In the genomic region with DNA sequence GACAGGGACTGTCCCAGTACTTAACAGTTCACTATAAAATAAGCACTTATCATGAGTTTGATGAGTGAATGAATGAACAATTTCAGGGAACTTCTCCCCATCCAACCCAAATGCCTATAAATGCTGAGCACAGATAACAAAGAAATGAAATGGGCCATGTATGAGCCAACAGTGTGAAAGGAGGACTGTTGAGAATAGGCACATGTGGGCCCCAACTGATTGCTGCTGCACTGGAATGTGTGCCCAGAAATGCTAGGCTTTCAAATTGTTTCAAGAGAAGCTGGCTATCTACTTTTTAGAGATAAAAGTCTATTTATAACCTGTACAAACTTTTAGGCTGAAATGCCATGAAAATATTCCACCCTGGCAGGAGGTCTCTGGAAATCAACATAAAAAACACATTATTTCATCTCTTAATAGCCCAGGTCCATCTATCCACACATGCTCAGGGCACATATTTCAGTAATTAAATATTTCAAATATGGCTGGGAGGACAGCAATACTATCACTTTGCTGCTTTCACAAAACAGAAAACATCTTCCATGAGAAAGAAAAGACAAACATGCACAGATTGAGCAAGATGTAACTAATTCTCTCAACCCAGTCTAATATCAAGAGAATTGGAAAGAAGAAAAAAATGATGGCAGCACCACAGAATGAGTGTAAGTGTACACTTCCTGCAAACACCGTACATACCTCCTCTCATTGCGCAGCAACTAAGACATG, we compare ENCODE assay signal across 28 cellular contexts. TPM values are rescaled to one million over a fixed set of nuclear protein-coding genes. Genes with fewer than 3 reads are reported as not detected.
DNase-seq lines count a peak whose midpoint lies in the region; ATAC-seq, FAIRE-seq and TF ChIP-seq lines count a peak whose summit lies in the region.
"Had no signal": no experiment of that assay in that cellular context is flagged by ENCODE, and none has a peak within 500 bp of the region (broad histone marks: within the 10 kb centered on the region; RNA-seq: fewer than 3 reads in every experiment).

No MANE protein-coding gene starts in this region.

- H3K27me3 ChIP-seq in K562 (ENCODE audit: control insufficient read depth in 2 of 2, insufficient read depth in 2 of 2, low read length in 2 of 2) = no peaks in the 10 kb centered on the region
- no peaks in the 10 kb centered on the region for H3K27me3 ChIP-seq in upper lobe of right lung
- H3K27me3 ChIP-seq in body of pancreas = no peaks in the 10 kb centered on the region
- H3K27me3 ChIP-seq in H7 (ENCODE audit: control insufficient read depth, insufficient read depth, low read length) = no peaks in the 10 kb centered on the region; the same call in 1 of the 2 replicates
- H3K27me3 ChIP-seq: brain microvascular endothelial cell, esophagus squamous epithelium, upper lobe of left lung had no signal

- H3K4me3 ChIP-seq in K562 (no peak overlapping the region), upper lobe of right lung (no peak overlapping the region), body of pancreas (no peak overlapping the region), H7 (ENCODE audit: insufficient read depth, low read depth, low read length) (no peak overlapping the region)
- H3K4me3 ChIP-seq: coronary artery, esophagus squamous epithelium, lower lobe of right lung, upper lobe of left lung had no signal

- no peaks in the 10 kb centered on the region for H4K20me1 ChIP-seq in K562 (replicated peaks; ENCODE audit: control insufficient read depth, insufficient read depth, low read length)

- H3K9me1 ChIP-seq in K562 (ENCODE audit: control insufficient read depth, insufficient read depth, low read length) = no peaks in the 10 kb centered on the region

- H3K27me3 Mint-ChIP-seq in HFFc6 (ENCODE audit: insufficient read depth) = no peaks in the 10 kb centered on the region
- H3K27me3 Mint-ChIP-seq: CD4-positive, alpha-beta T cell had no signal

- no TSS peak for BruUV-seq in K562 (replicated peaks; lab: Mats Ljungman, UMichigan)

- in situ Hi-C loops in K562 (cut with MboI) = no loop called here

- no peaks in the 10 kb centered on the region for H3K9me3 Mint-ChIP-seq in HFFc6
- H3K9me3 Mint-ChIP-seq: activated naive CD8-positive, alpha-beta T cell treated with anti-CD3 and anti-CD28 coated beads, Interleukin-2, amount 50 U/mL, for 24 hours; activated T-cell treated with anti-CD3 and anti-CD28 coated beads, Interleukin-2, amount 50 U/mL, for 24 hours; CD4-positive, alpha-beta T cell; natural killer cell had no signal

- CTCF ChIA-PET in K562 (lab: Yijun Ruan, JAX; ENCODE audit: low intra/inter-chr PET ratio) = no interaction called here

- H3K4me1 ChIP-seq in K562 (replicated peaks in 1 of 2; ENCODE audit: control insufficient read depth in 2 of 2, insufficient read depth in 2 of 2, low read length in 2 of 2) = peaks cover 7 to 69% of the 10 kb centered on the region in 2 experiments
- H3K4me1 ChIP-seq in upper lobe of right lung = no peaks in the 10 kb centered on the region
- H3K4me1 ChIP-seq in body of pancreas = peaks cover 24% of the 10 kb centered on the region
- H3K4me1 ChIP-seq: esophagus squamous epithelium had no signal

- ATAC-seq in K562 (peak; percentile 36), left cardiac atrium (peak; percentile 10 to 50), upper lobe of right lung (peak; percentile 15), HG02588 (IDR thresholded peaks at IDR 0.05; ENCODE audit: unreplicated experiment) (no peak), body of pancreas (no peak)
- ATAC-seq: activated naive CD8-positive, alpha-beta T cell treated with anti-CD3 and anti-CD28 coated beads, Interleukin-2, amount 50 U/mL, for 24 hours; natural killer cell had no signal

- 0 out of 4 replicates have a peak, but pooled peaks of 1 of the 2 experiments have one; percentile 11 for TF ChIP-seq RAD21 in K562 (CRISPR knock-in tag; conservative IDR thresholded peaks at IDR 0.05 in 1 of 2, IDR thresholded peaks at IDR 0.05 in 1 of 2)

- no peak for DNase-seq in HFFc6
- peak in 1 of 4 experiments; percentile 60 for DNase-seq in K562 (ENCODE audit: extremely low read depth in 1 of 4, low spot score in 3 of 4)
- DNase-seq in left cardiac atrium = no peak
- no peak for DNase-seq in upper lobe of right lung
- DNase-seq in body of pancreas = no peak
- DNase-seq in H7 = no peak
- DNase-seq: activated CD4-positive, alpha-beta T cell treated with anti-CD3 and anti-CD28 coated beads for 48 hours; activated gamma-delta T cell treated with Interleukin-2 at 50 U/mL for 16 hours; activated naive CD8-positive, alpha-beta T cell treated with anti-CD3 and anti-CD28 coated beads, Interleukin-2, amount 50 U/mL, for 24 hours; activated T-cell treated with anti-CD3 and anti-CD28 coated beads, Interleukin-2, amount 50 U/mL, for 24 hours; brain microvascular endothelial cell; CD4-positive, alpha-beta T cell; esophagus squamous epithelium; lower lobe of right lung; natural killer cell; NCI-H1092; NCI-H2029; NCI-H526 treated with DMSO at 0.1 percent for 48 hours; SHP77 treated with DMSO at 0.1 percent for 48 hours; small intestine; SW 1271; T1000; upper lobe of left lung; WERI-Rb-1 had no signal

- TF ChIP-seq POLR2A in K562 (conservative IDR thresholded peaks at IDR 0.05) (no peak), body of pancreas (IDR thresholded peaks at IDR 0.05) (no peak)

- no peaks in the 10 kb centered on the region; the same call in 2 of the 3 replicates for H3K79me2 ChIP-seq in K562 (ENCODE audit: control insufficient read depth, insufficient read depth, low read length)

- H3K36me3 Mint-ChIP-seq in HFFc6 (ENCODE audit: low read depth) = no peaks in the 10 kb centered on the region
- H3K36me3 Mint-ChIP-seq: natural killer cell had no signal

- H3K4me3 Mint-ChIP-seq in HFFc6 = peak overlapping the region; percentile 21; the same call in 1 of the 2 replicates
- H3K4me3 Mint-ChIP-seq: activated naive CD8-positive, alpha-beta T cell treated with anti-CD3 and anti-CD28 coated beads, Interleukin-2, amount 50 U/mL, for 24 hours; activated T-cell treated with anti-CD3 and anti-CD28 coated beads, Interleukin-2, amount 50 U/mL, for 24 hours; CD4-positive, alpha-beta T cell; natural killer cell had no signal

- H3K9ac ChIP-seq in K562 (ENCODE audit: insufficient read depth in 1 of 2, low read depth in 2 of 2, low read length in 2 of 2) = peak overlapping the region in 1 of 2 experiments; percentile 26; a peak in 2 of 4 replicates

- TF ChIP-seq CTCF in HFFc6 (IDR thresholded peaks at IDR 0.05) (no peak), K562 (IDR thresholded peaks at IDR 0.05 in 2 of 3, conservative IDR thresholded peaks at IDR 0.05 in 1 of 3; ENCODE audit: insufficient read depth in 2 of 3, low read depth in 1 of 3, low read length in 3 of 3) (no peak), upper lobe of right lung (IDR thresholded peaks at IDR 0.05) (no peak), body of pancreas (IDR thresholded peaks at IDR 0.05) (no peak)

- H3K4me2 ChIP-seq in K562 (ENCODE audit: insufficient read depth, low read length) = peak overlapping the region; percentile 48; the same call in 1 of the 2 replicates

- H3K27ac ChIP-seq in K562 (ENCODE audit: extremely low read depth, low read depth, low read length) = peak overlapping the region; percentile 52
- no peak overlapping the region for H3K27ac ChIP-seq in upper lobe of right lung
- H3K27ac ChIP-seq in body of pancreas = no peak overlapping the region
- H3K27ac ChIP-seq: brain microvascular endothelial cell, esophagus squamous epithelium, lower lobe of right lung, upper lobe of left lung, WERI-Rb-1 had no signal

- peak; percentile 78 for TF ChIP-seq EP300 in K562 (IDR thresholded peaks at IDR 0.05; ENCODE audit: low read length)

- WGBS in K562 (ENCODE audit: insufficient coverage, low coverage, missing lambda C conversion rate) = 79% methylated on average over 2 of the region's 2 CpGs
- 88 to 97% methylated on average over 2 of the region's 2 CpGs for WGBS in body of pancreas, 2 donors

- H2AFZ ChIP-seq in K562 (ENCODE audit: low read depth, low read length) = peak overlapping the region; percentile 4

- POLR2A ChIA-PET in K562 (lab: Yijun Ruan, JAX) = interaction anchor here (0.6 kb wide), 1 partner anchor 1916 kb away, joined by 3 read pairs; no protein-coding TSS in a partner anchor

- H3K27ac Mint-ChIP-seq in HFFc6 = peak overlapping the region; percentile 50; the same call in 1 of the 2 replicates
- H3K27ac Mint-ChIP-seq: activated naive CD8-positive, alpha-beta T cell treated with anti-CD3 and anti-CD28 coated beads, Interleukin-2, amount 50 U/mL, for 24 hours; activated T-cell treated with anti-CD3 and anti-CD28 coated beads, Interleukin-2, amount 50 U/mL, for 24 hours; CD4-positive, alpha-beta T cell; natural killer cell had no signal

- no peaks in the 10 kb centered on the region for H3K36me3 ChIP-seq in K562 (ENCODE audit: control insufficient read depth, insufficient read depth, low read length)
- no peaks in the 10 kb centered on the region for H3K36me3 ChIP-seq in upper lobe of right lung
- H3K36me3 ChIP-seq in body of pancreas (replicated peaks in 1 of 2; ENCODE audit: insufficient read depth in 1 of 2, low read depth in 2 of 2) = no peaks in the 10 kb centered on the region
- H3K36me3 ChIP-seq in H7 (replicated peaks; ENCODE audit: control insufficient read depth, insufficient read depth, low read length) = no peaks in the 10 kb centered on the region
- H3K36me3 ChIP-seq: brain microvascular endothelial cell, esophagus squamous epithelium, lower lobe of right lung, upper lobe of left lung, WERI-Rb-1 had no signal

- no peak for FAIRE-seq in K562 (lab: Jason Lieb, UNC)
- FAIRE-seq: H1, keratinocyte, small intestine had no signal

- H3K9me3 ChIP-seq in K562 (replicated peaks; ENCODE audit: control insufficient read depth, insufficient read depth, low read depth, low read length) (no peaks in the 10 kb centered on the region), upper lobe of right lung (no peaks in the 10 kb centered on the region), body of pancreas (no peaks in the 10 kb centered on the region)
- H3K9me3 ChIP-seq: esophagus squamous epithelium, lower lobe of right lung, upper lobe of left lung had no signal

- intact Hi-C loops in K562 (cut with micrococcal nuclease) (no loop called here), left cardiac atrium (cut with DNase I) (no loop called here), upper lobe of right lung (cut with DNase I) (no loop called here), body of pancreas (cut with DNase I) (no loop called here)

- H3K4me1 Mint-ChIP-seq in HFFc6 (ENCODE audit: low read depth) = peaks cover 70% of the 10 kb centered on the region

RNA-seq across cellular contexts. Expression of gene COLGALT2, which starts 49.8 kb away (rescaled TPM):
- 1 to 10 TPM; 3.4 to 5.4 (median 4.6) TPM for total RNA-seq in HFFc6 (2021; fragmentation: NEBNext Ultra II Directional; extraction: Animal tissue kit (Norgen Biotek cat#: 25700))
- total RNA-seq in K562 (2011; cell fraction: chromatin; rRNA removed; ENCODE audit: low replicate concordance) = 26.9 and 36.6 TPM in 2 replicates
- total RNA-seq in K562 (2011; cell fraction: nucleolus; rRNA removed) = 22.2 TPM in 2 replicates
- total RNA-seq in K562 (2011; cell fraction: nucleoplasm; rRNA removed) = 33.3 and 42.1 TPM in 2 replicates
- total RNA-seq in K562 (2014; rRNA removed) = 18.8 and 19.1 TPM in 2 replicates
- 19.2 and 23.0 TPM in 2 replicates for total RNA-seq in K562 (2014; rRNA removed; fragmentation: Illumina TruSeq; extraction: Trizol)
- total RNA-seq in K562 (2015; rRNA removed; fragmentation: Illumina TruSeq; extraction: Trizol) = 11.3 and 11.6 TPM in 2 replicates
- 23.2 and 29.1 TPM in 2 replicates for total RNA-seq in K562 (2021)
- polyA plus RNA-seq in K562 (2011; rRNA removed) = 7.4 and 9.3 TPM in 2 replicates
- 8.1 and 8.2 TPM in 2 replicates for polyA plus RNA-seq in K562 (2011; cell fraction: cytosol; rRNA removed)
- 36.5 and 59.0 TPM in 2 replicates for polyA plus RNA-seq in K562 (2011; cell fraction: nucleus; rRNA removed)
- 16.0 and 73.3 TPM in 2 replicates for polyA plus RNA-seq in K562 (2012)
- polyA plus RNA-seq in K562 (2014; fragmentation: Illumina TruSeq; extraction: Trizol) = 29.3 and 32.1 TPM in 2 replicates
- polyA plus RNA-seq in K562 (2014; fragmentation: Nextera tagmentation; extraction: Ambion mirVana) = 10 to 100 TPM; 12.1 to 22.4 TPM
- 15.8 and 18.5 TPM in 2 replicates for polyA plus RNA-seq in K562 (2014; rRNA removed)
- polyA minus RNA-seq in K562 (2011; rRNA and poly(A)+ RNA removed) = 9.9 and 12.4 TPM in 2 replicates
- polyA minus RNA-seq in K562 (2011; cell fraction: cytosol; rRNA and poly(A)+ RNA removed) = 8.8 and 9.0 TPM in 2 replicates
- 21.8 and 22.5 TPM in 2 replicates for polyA minus RNA-seq in K562 (2011; cell fraction: nucleus; rRNA and poly(A)+ RNA removed)
- 1 to 10 TPM; 3.8 to 4.9 TPM for total RNA-seq in left cardiac atrium
- 7.4 TPM for total RNA-seq in upper lobe of right lung
- 1 to 10 TPM; 2.3 to 6.9 TPM for total RNA-seq in body of pancreas
- 0.37 and 0.76 TPM in 2 replicates for total RNA-seq in H7 (2014; rRNA removed; shearing (Covaris generic))
- polyA plus RNA-seq: keratinocyte had no signal

Comparison
In these comparisons a context has a peak if more than half of its experiments do, and no peak if none do; other contexts are left out.
1. ATAC-seq: peak in K562 (single experiment), left cardiac atrium (2 of 2) and upper lobe of right lung (single experiment); none in HG02588 (single experiment) and body of pancreas (single experiment).